Comparison of ENCODE assay signal across 10 cellular contexts in genomic region chr3:38397320-38397719, GRCh38. TPM values are rescaled to one million over a fixed set of nuclear protein-coding genes. Genes with fewer than 3 reads are reported as not detected.
A peak's percentile ranks its signal among the peaks of the same experiment; 100 is the strongest.
DNase-seq lines count a peak whose midpoint lies in the region; ATAC-seq and TF ChIP-seq lines count a peak whose summit lies in the region.
"Had no signal": no experiment of that assay in that cellular context is flagged by ENCODE, and none has a peak within 500 bp of the region (broad histone marks: within the 10 kb centered on the region; RNA-seq: fewer than 3 reads in every experiment).

No MANE protein-coding gene starts in this region.

- H3K9ac ChIP-seq in HCT116 (ENCODE audit: low read length) (no peak overlapping the region), fibroblast of lung (ENCODE audit: insufficient read depth, low read length) (no peak overlapping the region), neuronal stem cell (ENCODE audit: low read depth, low read length, poor library complexity) (no peak overlapping the region)

- H3K4ac ChIP-seq in neuronal stem cell (ENCODE audit: low read length) = no peak overlapping the region

- H2BK12ac ChIP-seq in neuronal stem cell (ENCODE audit: low read length) = no peak overlapping the region

- no peaks in the 10 kb centered on the region for H3K4me1 ChIP-seq in HCT116 (ENCODE audit: control insufficient read depth in 1 of 2, insufficient read depth in 2 of 2, low read length in 2 of 2)
- no peaks in the 10 kb centered on the region for H3K4me1 ChIP-seq in fibroblast of lung (ENCODE audit: control insufficient read depth, extremely low read depth, insufficient read depth, low read length)
- H3K4me1 ChIP-seq in neuronal stem cell (ENCODE audit: control insufficient read depth in 2 of 2, insufficient read depth in 1 of 2, low read depth in 1 of 2, low read length in 2 of 2) = no peaks in the 10 kb centered on the region

- no peak overlapping the region for H2BK5ac ChIP-seq in neuronal stem cell (ENCODE audit: low read length)

- ATAC-seq in HCT116 (no peak), GM19035 (IDR thresholded peaks at IDR 0.05; ENCODE audit: unreplicated experiment) (no peak)
- ATAC-seq: T-cell had no signal

- H3K27me3 ChIP-seq in HCT116 (ENCODE audit: insufficient read depth, low read length) (no peaks in the 10 kb centered on the region), fibroblast of lung (ENCODE audit: control insufficient read depth, insufficient read depth, low read length) (no peaks in the 10 kb centered on the region), neuronal stem cell (ENCODE audit: control insufficient read depth in 3 of 3, insufficient read depth in 3 of 3, low read depth in 1 of 3, low read length in 3 of 3) (no peaks in the 10 kb centered on the region)

- intact Hi-C loops in HCT116 (cut with micrococcal nuclease) = no loop called here

- H3K14ac ChIP-seq in neuronal stem cell (ENCODE audit: low read length) = no peak overlapping the region

- H3K79me1 ChIP-seq in neuronal stem cell (ENCODE audit: low read depth, low read length) = no peaks in the 10 kb centered on the region

- CTCF ChIA-PET in HCT116 (lab: Charles Lee) = no interaction called here

- H3K27ac ChIP-seq in HCT116 (ENCODE audit: low read depth, low read length) = no peak overlapping the region
- H3K27ac ChIP-seq in fibroblast of lung (ENCODE audit: insufficient read depth, low read length) = no peak overlapping the region
- H3K27ac ChIP-seq in neuronal stem cell (replicated peaks; ENCODE audit: low read length) = no peak overlapping the region

- H3K4me2 ChIP-seq in HCT116 (ENCODE audit: low read length) (no peak overlapping the region), fibroblast of lung (ENCODE audit: extremely low read depth, insufficient read depth, low read length) (no peak overlapping the region), neuronal stem cell (ENCODE audit: insufficient read depth, low read length, poor library complexity, severe bottlenecking) (no peak overlapping the region)

- H2AFZ ChIP-seq in HCT116 (ENCODE audit: low read depth, low read length, poor library complexity, severe bottlenecking) (no peak overlapping the region), fibroblast of lung (ENCODE audit: low read length) (no peak overlapping the region), neuronal stem cell (ENCODE audit: low read length) (no peak overlapping the region)

- no peak overlapping the region for H2BK15ac ChIP-seq in neuronal stem cell (ENCODE audit: low read length)

- H3K9me3 ChIP-seq in HCT116 (ENCODE audit: control insufficient read depth in 1 of 2, insufficient read depth in 1 of 2, low read depth in 1 of 2, low read length in 2 of 2) = no peaks in the 10 kb centered on the region
- H3K9me3 ChIP-seq in fibroblast of lung (ENCODE audit: control insufficient read depth, insufficient read depth, low read depth, low read length) = no peaks in the 10 kb centered on the region
- H3K9me3 ChIP-seq in neuronal stem cell (replicated peaks in 1 of 2; ENCODE audit: control insufficient read depth in 2 of 2, insufficient read depth in 1 of 2, low read depth in 1 of 2, low read length in 2 of 2) = no peaks in the 10 kb centered on the region

- no peak overlapping the region for H2BK120ac ChIP-seq in neuronal stem cell (ENCODE audit: low read depth, low read length)

- POLR2A ChIA-PET in HCT116 (lab: Charles Lee) = no interaction called here

- RAD21 ChIA-PET in HCT116 (lab: Charles Lee; ENCODE audit: low non-redundant PET in 1 of 2, low total read pairs in 2 of 2, uncharacterized antibody in 2 of 2, unreplicated experiment in 2 of 2) = no interaction called here

- H3K18ac ChIP-seq in neuronal stem cell (ENCODE audit: low read length) = no peak overlapping the region

- H4K8ac ChIP-seq in neuronal stem cell (ENCODE audit: low read depth, low read length) = no peak overlapping the region

- H2AK5ac ChIP-seq in neuronal stem cell (ENCODE audit: low read depth, low read length) = no peak overlapping the region

- TF ChIP-seq POLR2A in HCT116 (IDR thresholded peaks at IDR 0.05; ENCODE audit: borderline replicate concordance, extremely low read depth, insufficient read depth, insufficient read length) = no peak

- DNase-seq in HCT116 (ENCODE audit: low read depth, low spot score) (no peak), RPMI8226 (peak; percentile 25), fibroblast of lung (ENCODE audit: low read depth in 2 of 2) (peak; percentile 27 to 49), neuronal stem cell (ENCODE audit: low spot score) (peak; percentile 54), activated T-cell treated with anti-CD3 and anti-CD28 coated beads for 4 hours (no peak), T1000 (lab: John Stamatoyannopoulos, UW) (no peak), SW 1271 (lab: John Stamatoyannopoulos, UW) (no peak)
- DNase-seq: stimulated activated CD4-positive, alpha-beta T cell treated with anti-CD3 and anti-CD28 coated beads, Interleukin-12 subunit alpha, Interleukin-12 subunit beta, amount 100 ng/mL, for 4 hours; T-cell had no signal

- no peak for TF ChIP-seq CTCF in HCT116 (IDR thresholded peaks at IDR 0.05 in 2 of 3, conservative IDR thresholded peaks at IDR 0.05 in 1 of 3; ENCODE audit: borderline replicate concordance in 1 of 3, insufficient read depth in 1 of 3, low read depth in 2 of 3, low read length in 2 of 3)
- TF ChIP-seq CTCF in fibroblast of lung (conservative IDR thresholded peaks at IDR 0.05 in 1 of 2, IDR thresholded peaks at IDR 0.05 in 1 of 2; ENCODE audit: low read depth in 1 of 2, low read length in 2 of 2) = no peak

- H3K79me2 ChIP-seq in HCT116 (ENCODE audit: insufficient read depth, low read length) = no peaks in the 10 kb centered on the region
- no peaks in the 10 kb centered on the region for H3K79me2 ChIP-seq in fibroblast of lung (ENCODE audit: control insufficient read depth, insufficient read depth, low read length)

- BruUV-seq in HCT116 (replicated peaks; lab: Mats Ljungman, UMichigan) = no TSS peak

- peaks cover 8 to 10% of the 10 kb centered on the region in 2 experiments; a peak in 2 of 4 replicates for H3K36me3 ChIP-seq in HCT116 (ENCODE audit: control insufficient read depth in 1 of 2, insufficient read depth in 2 of 2, low read length in 2 of 2)
- no peaks in the 10 kb centered on the region for H3K36me3 ChIP-seq in fibroblast of lung (ENCODE audit: control insufficient read depth, insufficient read depth, low read length)
- H3K36me3 ChIP-seq in neuronal stem cell (replicated peaks in 1 of 2; ENCODE audit: control insufficient read depth in 2 of 2, insufficient read depth in 2 of 2, low read length in 2 of 2) = peaks cover 8 to 76% of the 10 kb centered on the region in 2 donors

- H3K23ac ChIP-seq in neuronal stem cell (ENCODE audit: low read depth, low read length, poor library complexity) = no peak overlapping the region

- H4K20me1 ChIP-seq in HCT116 (ENCODE audit: insufficient read depth) = no peaks in the 10 kb centered on the region
- H4K20me1 ChIP-seq in fibroblast of lung (ENCODE audit: control insufficient read depth, extremely low read depth, insufficient read depth, low read length) = no peaks in the 10 kb centered on the region

- WGBS in neuronal stem cell (ENCODE audit: extremely low coverage in 2 of 2, insufficient read length in 2 of 2, insufficient replicate concordance in 1 of 2), 2 donors = no CpG with 5 or more reads among the region's 5 CpGs

- H3K4me3 ChIP-seq in HCT116 (replicated peaks in 1 of 2; ENCODE audit: low read depth in 1 of 2, low read length in 2 of 2) (no peak overlapping the region), fibroblast of lung (replicated peaks in 1 of 4; ENCODE audit: control extremely low read depth in 1 of 4, insufficient read depth in 1 of 4, low read depth in 3 of 4, low read length in 4 of 4) (no peak overlapping the region), neuronal stem cell (ENCODE audit: low read length in 2 of 2) (no peak overlapping the region)

- H3K9me2 ChIP-seq in HCT116 (ENCODE audit: insufficient read depth) = no peaks in the 10 kb centered on the region

- no peak overlapping the region for H4K91ac ChIP-seq in neuronal stem cell (ENCODE audit: low read depth, low read length, poor library complexity)

- TF ChIP-seq RAD21 in HCT116 (IDR thresholded peaks at IDR 0.05; ENCODE audit: low read depth) = no peak

TF ChIP-seq in HCT116, 20 proteins besides CTCF, POLR2A, EP300 and RAD21 (continues in another document):
- TF ChIP-seq, protein P1, sequence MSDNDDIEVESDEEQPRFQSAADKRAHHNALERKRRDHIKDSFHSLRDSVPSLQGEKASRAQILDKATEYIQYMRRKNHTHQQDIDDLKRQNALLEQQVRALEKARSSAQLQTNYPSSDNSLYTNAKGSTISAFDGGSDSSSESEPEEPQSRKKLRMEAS (IDR thresholded peaks at IDR 0.05) = no peak
- TF ChIP-seq EGR1 (IDR thresholded peaks at IDR 0.05; ENCODE audit: low read depth) = no peak

RNA-seq across cellular contexts. Expression of gene XYLB, which starts 50.7 kb away (rescaled TPM):
- total RNA-seq in HCT116 (2021; ENCODE audit: unreplicated experiment) (14.0 TPM), fibroblast of lung (4.6 and 5.1 TPM in 2 replicates)
- 3.4 and 4.0 TPM in 2 replicates for polyA plus RNA-seq in HCT116 (2012)
- polyA plus RNA-seq in fibroblast of lung = 2.2 and 4.2 TPM in 2 replicates
- polyA plus RNA-seq in fibroblast of lung (2012) = 1.8 and 2.9 TPM in 2 replicates
- 6.9 and 7.4 TPM in 2 replicates for polyA minus RNA-seq in fibroblast of lung (ENCODE audit: low replicate concordance)
- polyA plus RNA-seq in neuronal stem cell (2013, experiment 1 of 2) = 1.5 TPM
- 1.1 TPM for polyA plus RNA-seq in neuronal stem cell (2013, experiment 2 of 2)

RNA-seq across cellular contexts. Expression of gene ACVR2B, which starts 56.4 kb away (rescaled TPM):
- total RNA-seq in HCT116 (2021; ENCODE audit: unreplicated experiment) = 18.3 TPM
- polyA plus RNA-seq in HCT116 (2012) = 6.9 and 9.8 TPM in 2 replicates
- total RNA-seq in fibroblast of lung = 2.3 and 2.6 TPM in 2 replicates
- 0.60 and 0.62 TPM in 2 replicates for polyA plus RNA-seq in fibroblast of lung
- polyA plus RNA-seq in fibroblast of lung (2012) = 0.40 and 0.45 TPM in 2 replicates
- polyA minus RNA-seq in fibroblast of lung (ENCODE audit: low replicate concordance) = 4.0 and 6.0 TPM in 2 replicates
- polyA plus RNA-seq in neuronal stem cell (2013, experiment 1 of 2) = 30.1 TPM
- 31.9 TPM for polyA plus RNA-seq in neuronal stem cell (2013, experiment 2 of 2)

Comparison
In these comparisons a context has a peak if more than half of its experiments do, and no peak if none do; other contexts are left out.
1. DNase-seq: peak in RPMI8226 (single experiment), fibroblast of lung (2 of 2) and neuronal stem cell (single experiment); none in HCT116 (single experiment), activated T-cell treated with anti-CD3 and anti-CD28 coated beads for 4 hours (single experiment), T1000 (single experiment) and SW 1271 (0 of 2).